ENCODE assay signal across 22 cellular contexts in genomic region chr2:64844087-64844486, GRCh38.
"Had no signal": no experiment of that assay in that cellular context is flagged by ENCODE, and none has a peak within 500 bp of the region (broad histone marks: within the 10 kb centered on the region; RNA-seq: fewer than 3 reads in every experiment).

No MANE protein-coding gene starts in this region.

- H3K79me2 ChIP-seq: parathyroid adenoma had no signal

- H3K27me3 ChIP-seq: dorsolateral prefrontal cortex, right atrium auricular region, suprapubic skin, transverse colon, upper lobe of right lung, uterus had no signal

- H3K9me3 ChIP-seq: lower lobe of right lung, right atrium auricular region, suprapubic skin, transverse colon, upper lobe of right lung, uterus had no signal

- DNase-seq: dorsolateral prefrontal cortex; effector CD4-positive, alpha-beta T cell; left ventricle myocardium superior; lower lobe of right lung; naive thymus-derived CD8-positive, alpha-beta T cell; nephron progenitor cell; occipital lobe; stimulated activated CD4-positive, alpha-beta T cell treated with anti-CD3 and anti-CD28 coated beads, Interleukin-12 subunit alpha, Interleukin-12 subunit beta, amount 100 ng/mL, for 4 hours; stimulated activated CD4-positive, alpha-beta T cell treated with anti-CD3 and anti-CD28 coated beads, Interleukin-1b, Interleukin-23, amount 100 ng/mL, for 48 hours; stimulated activated CD4-positive, alpha-beta T cell treated with anti-CD3 and anti-CD28 coated beads, Interleukin-4, amount 100 ng/mL, for 1 hour; stimulated activated CD8-positive, alpha-beta memory T cell treated with anti-CD3 and anti-CD28 coated beads, Interleukin-4, amount 100 ng/mL, for 48 hours; stimulated activated naive CD4-positive, alpha-beta T cell; stimulated activated naive CD8-positive, alpha-beta T cell treated with anti-CD3 and anti-CD28 coated beads, Interleukin-15, amount 100 ng/mL, for 72 hours; transverse colon; upper lobe of right lung; uterus had no signal

- H3K4me2 ChIP-seq: smooth muscle cell had no signal

- ATAC-seq: left ventricle myocardium superior; lower lobe of right lung; naive thymus-derived CD8-positive, alpha-beta T cell; sciatic nerve; stimulated activated naive CD8-positive, alpha-beta T cell treated with anti-CD3 and anti-CD28 coated beads, Interleukin-15, amount 100 ng/mL, for 72 hours; upper lobe of right lung had no signal

- H3K9ac ChIP-seq: parathyroid adenoma had no signal

- FAIRE-seq: keratinocyte had no signal

- H2AFZ ChIP-seq: parathyroid adenoma had no signal

- H3K4me3 ChIP-seq: dorsolateral prefrontal cortex, lower lobe of right lung, right atrium auricular region, smooth muscle cell, suprapubic skin, transverse colon, upper lobe of right lung, uterus had no signal

- H3K27ac ChIP-seq: dorsolateral prefrontal cortex, lower lobe of right lung, parathyroid adenoma, right atrium auricular region, suprapubic skin, transverse colon, upper lobe of right lung, uterus had no signal

- H3K36me3 ChIP-seq: lower lobe of right lung, right atrium auricular region, suprapubic skin, transverse colon, upper lobe of right lung, uterus had no signal

- H3K4me1 ChIP-seq: uterus had no signal
